Comparison of ENCODE assay signal across 8 cellular contexts in the genomic region with DNA sequence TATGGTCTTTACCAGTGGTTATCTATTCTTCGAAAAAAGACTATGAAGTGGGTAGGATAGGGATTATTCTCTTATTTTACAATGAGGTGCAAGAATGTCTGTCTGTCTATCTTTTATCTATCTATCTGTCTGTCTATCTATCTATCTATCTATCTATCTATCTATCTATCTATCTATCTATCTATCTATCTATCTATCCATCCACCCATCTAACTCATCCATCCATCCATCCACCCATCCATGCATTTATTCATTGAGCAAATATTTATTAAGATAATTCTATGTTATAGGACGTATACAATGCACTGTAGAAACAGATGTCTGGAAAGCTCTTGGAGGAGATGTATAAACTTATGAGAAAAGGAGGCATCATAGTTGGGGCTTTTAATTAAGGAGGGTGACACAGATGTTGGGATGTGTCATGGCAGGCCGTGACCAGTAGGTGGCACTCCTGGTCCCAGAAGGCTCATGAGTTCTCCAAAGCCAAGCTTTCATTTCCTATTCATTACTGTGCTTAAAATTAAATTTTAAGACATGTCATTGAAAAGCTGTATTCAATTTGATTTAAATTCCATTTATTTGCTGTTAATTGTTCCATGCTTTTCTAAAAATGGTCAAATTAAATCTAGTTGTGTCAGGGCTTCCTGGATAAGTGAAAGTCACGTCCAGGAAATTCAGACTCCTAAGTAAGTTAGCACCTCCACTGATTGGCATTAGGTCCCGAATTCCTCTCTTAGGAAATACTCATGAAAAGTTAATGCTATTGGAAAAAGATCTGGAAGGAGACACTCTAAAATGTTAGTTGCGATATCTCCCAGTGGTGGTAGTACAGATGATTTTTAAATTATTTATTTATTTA. TPM values are rescaled to one million over a fixed set of nuclear protein-coding genes. Genes with fewer than 3 reads are reported as not detected.
DNase-seq lines count a peak whose midpoint lies in the region; ATAC-seq, FAIRE-seq and TF ChIP-seq lines count a peak whose summit lies in the region.

No MANE protein-coding gene starts in this region.

- no peaks in the 10 kb centered on the region for H3K27me3 ChIP-seq in HAP-1 (ENCODE audit: low read depth)
- H3K27me3 ChIP-seq in lung (ENCODE audit: control insufficient read depth, insufficient read depth) = no peaks in the 10 kb centered on the region

- H3K4me3 ChIP-seq in HAP-1 = no peak overlapping the region
- H3K4me3 ChIP-seq in lung = no peak overlapping the region

- H3K9me3 ChIP-seq in HAP-1 (no peaks in the 10 kb centered on the region), lung (ENCODE audit: control insufficient read depth in 2 of 2, insufficient read depth in 1 of 2, low read length in 1 of 2) (no peaks in the 10 kb centered on the region)

- peak; percentile 89 for ATAC-seq in lung (ENCODE audit: insufficient read depth, low FRiP score)

- in situ Hi-C loops in HAP-1 (cut with MboI; ENCODE audit: low sequenced_read_pairs) = loop anchor here (10.0 kb wide), 1 partner anchor 295 kb away; no protein-coding TSS in a partner anchor

- H3K36me3 ChIP-seq in HAP-1 (replicated peaks) (no peaks in the 10 kb centered on the region), lung (ENCODE audit: control insufficient read depth in 2 of 2, insufficient read depth in 2 of 2, low read length in 2 of 2) (no peaks in the 10 kb centered on the region)

- H3K27ac ChIP-seq in lung (ENCODE audit: low read depth in 1 of 2, low read length in 1 of 2) = no peak overlapping the region

- peak; percentile 86 for FAIRE-seq in G401.6 (lab: Jason Lieb, UNC)

- no peaks in the 10 kb centered on the region; the same call in 1 of the 2 replicates for H3K4me1 ChIP-seq in HAP-1
- no peaks in the 10 kb centered on the region for H3K4me1 ChIP-seq in lung (ENCODE audit: control insufficient read depth in 2 of 2, insufficient read depth in 2 of 2, low read length in 2 of 2)

- peak; percentile 80 for TF ChIP-seq CTCF in lung (IDR thresholded peaks at IDR 0.05; ENCODE audit: control extremely low read depth, extremely low read depth)

- DNase-seq in HAP-1 (ENCODE audit: low spot score in 2 of 2) (peak; percentile 54 to 81), NCI-H2107 treated with DMSO at 0.1 percent for 48 hours (lab: John Stamatoyannopoulos, UW; ENCODE audit: unreplicated experiment) (peak; percentile 12), dedifferentiated amniotic fluid mesenchymal stem cell (ENCODE audit: extremely low spot score) (peak; percentile 66), lung (ENCODE audit: low spot score) (peak; percentile 64), HuH-7 (ENCODE audit: low spot score) (no peak)
- DNase-seq in activated CD4-positive, alpha-beta T cell treated with anti-CD3 and anti-CD28 coated beads for 48 hours = peak; percentile 81
- peak; percentile 21 for DNase-seq in stimulated activated CD8-positive, alpha-beta memory T cell treated with anti-CD3 and anti-CD28 coated beads, Interleukin-12 subunit alpha, Interleukin-12 subunit beta, amount 100 ng/mL, for 24 hours (ENCODE audit: extremely low read depth)

- 45 to 49% methylated on average over 6 of the region's 6 CpGs for WGBS in lung, 2 donors

RNA-seq across cellular contexts. Expression of a gene that starts 19.0 kb away (rescaled TPM):
- 1 to 10 TPM; 1.6 to 1.9 TPM for total RNA-seq in lung
- polyA plus RNA-seq in lung = under 1 TPM; 0.39 to 0.44 TPM

RNA-seq across cellular contexts. Expression of a gene that starts 57.9 kb away (rescaled TPM):
- 1 to 10 TPM in 1 of 2 donors, not detected in 1; 3.5 TPM for total RNA-seq in lung
- polyA plus RNA-seq in lung = under 1 TPM in 1 of 2 donors, not detected in 1; 0.07 TPM
